In the genomic region with DNA sequence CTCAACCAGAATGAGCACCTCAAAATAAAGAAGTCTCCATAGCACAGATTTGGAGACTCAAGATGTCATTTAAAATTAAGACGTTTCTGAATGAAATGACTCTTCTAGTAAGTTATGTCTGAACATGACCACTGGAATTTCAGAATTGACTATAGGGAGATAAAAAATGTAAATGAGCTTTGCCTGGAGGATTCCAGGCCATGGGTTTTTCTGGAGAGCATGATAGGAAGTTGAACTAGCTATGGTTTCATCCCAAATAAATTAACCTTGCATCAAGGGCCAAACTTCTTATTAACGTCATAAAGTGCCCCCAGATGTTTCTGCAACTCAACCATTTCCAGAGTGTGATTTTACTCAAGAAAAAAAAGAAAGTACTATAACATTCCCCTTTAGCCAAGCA, we compare ENCODE assay signal across 18 cellular contexts.
"Had no signal": no experiment of that assay in that cellular context is flagged by ENCODE, and none has a peak within 500 bp of the region (broad histone marks: within the 10 kb centered on the region; RNA-seq: fewer than 3 reads in every experiment).

No MANE protein-coding gene starts in this region.

- H3K4me3 ChIP-seq: lung, prostate gland, upper lobe of right lung had no signal

- DNase-seq: activated CD4-positive, alpha-beta memory T cell treated with anti-CD3 and anti-CD28 coated beads for 36 hours; activated CD4-positive, alpha-beta T cell treated with anti-CD3 and anti-CD28 coated beads for 36 hours; activated CD8-positive, alpha-beta memory T cell treated with anti-CD3 and anti-CD28 coated beads, Interleukin-2, amount 10 ng/mL, durations not matched to agents 7 days and 5 days; activated naive CD4-positive, alpha-beta T cell treated with anti-CD3 and anti-CD28 coated beads for 36 hours; activated T-cell treated with anti-CD3 and anti-CD28 coated beads, Interleukin-2, amount 50 U/mL, for 1 hour; effector memory CD4-positive, alpha-beta T cell; foreskin fibroblast; left cardiac atrium; midbrain; right cardiac atrium; small intestine; stimulated activated CD4-positive, alpha-beta T cell treated with anti-CD3 and anti-CD28 coated beads, Interleukin-4, amount 100 ng/mL, for 4 hours; stimulated activated CD8-positive, alpha-beta memory T cell treated with anti-CD3 and anti-CD28 coated beads, Interleukin-4, amount 100 ng/mL, for 48 hours; stimulated activated naive CD4-positive, alpha-beta T cell treated with Interleukin-2 at 50 U/mL for 16 hours; T-helper 2 cell; upper lobe of right lung had no signal
